Comparison of ENCODE assay signal across 30 cellular contexts in the genomic region with DNA sequence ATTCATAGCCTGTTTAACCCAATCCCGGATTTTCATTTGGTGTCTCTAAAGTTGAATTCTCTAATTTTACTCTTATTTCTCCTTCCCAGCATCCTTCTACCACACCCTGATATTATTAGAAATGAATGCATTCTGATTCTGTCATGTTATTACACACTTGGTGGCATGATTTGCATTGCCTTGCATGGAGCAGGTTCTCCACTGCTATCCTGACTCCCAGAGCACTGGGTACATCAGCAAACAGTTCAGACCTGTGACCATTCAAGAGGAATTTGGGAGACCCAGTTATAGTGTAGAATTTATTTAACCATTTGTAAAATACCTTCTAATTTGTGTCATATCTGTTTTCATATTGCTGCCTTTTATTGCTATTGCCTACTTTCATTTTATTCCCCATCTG. TPM values are rescaled to one million over a fixed set of nuclear protein-coding genes. Genes with fewer than 3 reads are reported as not detected.
DNase-seq lines count a peak whose midpoint lies in the region; ATAC-seq and TF ChIP-seq lines count a peak whose summit lies in the region.
"Had no signal": no experiment of that assay in that cellular context is flagged by ENCODE, and none has a peak within 500 bp of the region (broad histone marks: within the 10 kb centered on the region; RNA-seq: fewer than 3 reads in every experiment).

No MANE protein-coding gene starts in this region.

- no peak overlapping the region for H3K27ac ChIP-seq in OCI-LY7 (ENCODE audit: low read depth, low read length, poor library complexity, severe bottlenecking)
- H3K27ac ChIP-seq in endodermal cell (ENCODE audit: low read depth, low read length): peak overlapping the region; percentile 51
- H3K27ac ChIP-seq in subcutaneous abdominal adipose tissue (ENCODE audit: low read depth, low read length): peak overlapping the region; percentile 15
- H3K27ac ChIP-seq: C4-2B, left ventricle myocardium inferior, upper lobe of right lung, VCaP had no signal

- H3K4me1 Mint-ChIP-seq in endodermal cell: peaks cover 37% of the 10 kb centered on the region
- H3K4me1 Mint-ChIP-seq in activated T-helper 17 cell treated with anti-CD3 and anti-CD28 coated beads, Interleukin-2, amount 50 U/mL, for 72 hours: peaks cover 21% of the 10 kb centered on the region

- no peaks in the 10 kb centered on the region for H4K20me1 ChIP-seq in OCI-LY7 (ENCODE audit: insufficient read depth, low read length)

- CTCF ChIA-PET in OCI-LY7 (lab: Charles Lee; ENCODE audit: unreplicated experiment): no interaction called here

- TF ChIP-seq CTCF in OCI-LY7 (conservative IDR thresholded peaks at IDR 0.05; ENCODE audit: low read length) (no peak), endodermal cell (conservative IDR thresholded peaks at IDR 0.05) (no peak)

- DNase-seq in HAP-1 (ENCODE audit: low spot score in 2 of 2) (no peak), OCI-LY7 (ENCODE audit: low spot score) (no peak), endodermal cell (no peak), glomerular visceral epithelial cell (ENCODE audit: extremely low spot score) (no peak), anterior cingulate cortex (lab: John Stamatoyannopoulos, UW) (no peak)
- DNase-seq: activated CD4-positive, alpha-beta T cell treated with anti-CD3 and anti-CD28 coated beads for 36 hours; activated CD8-positive, alpha-beta memory T cell treated with anti-CD3 and anti-CD28 coated beads, Interleukin-2, amount 50 U/mL, for 48 hours; activated CD8-positive, alpha-beta T cell treated with anti-CD3 and anti-CD28 coated beads for 36 hours; activated naive CD4-positive, alpha-beta T cell treated with anti-CD3 and anti-CD28 coated beads, Interleukin-2, amount 10 ng/mL, durations not matched to agents 7 days and 5 days; amniotic stem cell; Caco-2; DMS53; GDM1; glutamatergic neuron; left ventricle myocardium inferior; mesenchymal stem cell; NCI-H1694; NCI-H446 treated with DMSO at 0.1 percent for 48 hours; occipital lobe; Right ventricle myocardium superior; stimulated activated CD4-positive, alpha-beta T cell treated with anti-CD3 and anti-CD28 coated beads, Interleukin-4, amount 100 ng/mL, for 24 hours; SW 1271; upper lobe of right lung had no signal

- no TSS peak for BruUV-seq in OCI-LY7 (replicated peaks; lab: Mats Ljungman, UMichigan)

- H3K27ac Mint-ChIP-seq in endodermal cell: no peak overlapping the region
- H3K27ac Mint-ChIP-seq in activated T-helper 17 cell treated with anti-CD3 and anti-CD28 coated beads, Interleukin-2, amount 50 U/mL, for 72 hours: no peak overlapping the region
- H3K27ac Mint-ChIP-seq: activated CD4-positive, alpha-beta T cell treated with anti-CD3 and anti-CD28 coated beads for 36 hours; activated CD8-positive, alpha-beta T cell treated with anti-CD3 and anti-CD28 coated beads for 36 hours; activated T-helper 1 cell treated with anti-CD3 and anti-CD28 coated beads, Interleukin-12 subunit alpha, Interleukin-12 subunit beta, Interleukin-2, Interleukin-4 antibody, amounts not matched to agents 30 ng/mL and 10 ng/mL and 1 ng/mL, durations not matched to agents 14 hours and 24 hours and 36 hours had no signal

- ATAC-seq in activated T-helper 17 cell treated with anti-CD3 and anti-CD28 coated beads, Interleukin-2, amount 50 U/mL, for 72 hours (replicated peaks): no peak
- ATAC-seq: activated CD4-positive, alpha-beta T cell treated with anti-CD3 and anti-CD28 coated beads for 36 hours; activated CD8-positive, alpha-beta T cell treated with anti-CD3 and anti-CD28 coated beads for 36 hours; HepG2; Panc1; upper lobe of right lung had no signal

- WGBS in endodermal cell (ENCODE audit: insufficient coverage in 1 of 2, insufficient read length in 1 of 2), 2 experiments: 100% methylated on average over 1 of the region's 1 CpG; no CpG with 5 or more reads in 1 of the 2 experiments

- H3K4me2 ChIP-seq in OCI-LY7 (ENCODE audit: low read length): peak overlapping the region; percentile 84

- POLR2A ChIA-PET in OCI-LY7 (lab: Charles Lee): no interaction called here

- no peaks in the 10 kb centered on the region for H3K9me2 ChIP-seq in OCI-LY7 (ENCODE audit: insufficient read depth, low read length)

- no peak overlapping the region for H3K4me3 Mint-ChIP-seq in endodermal cell
- no peak overlapping the region for H3K4me3 Mint-ChIP-seq in activated T-helper 17 cell treated with anti-CD3 and anti-CD28 coated beads, Interleukin-2, amount 50 U/mL, for 72 hours
- H3K4me3 Mint-ChIP-seq: activated CD4-positive, alpha-beta T cell treated with anti-CD3 and anti-CD28 coated beads for 36 hours; activated CD8-positive, alpha-beta T cell treated with anti-CD3 and anti-CD28 coated beads for 36 hours; activated naive CD4-positive, alpha-beta T cell treated with anti-CD3 and anti-CD28 coated beads, Interleukin-2, amount 10 ng/mL, durations not matched to agents 7 days and 5 days; activated T-helper 1 cell treated with anti-CD3 and anti-CD28 coated beads, Interleukin-12 subunit alpha, Interleukin-12 subunit beta, Interleukin-2, Interleukin-4 antibody, amounts not matched to agents 30 ng/mL and 10 ng/mL and 1 ng/mL, durations not matched to agents 14 hours and 24 hours and 36 hours had no signal

- intact Hi-C loops in OCI-LY7 (cut with micrococcal nuclease; ENCODE audit: unreplicated experiment): no loop called here

- H3K36me3 Mint-ChIP-seq in endodermal cell (ENCODE audit: low read depth): peaks cover 6% of the 10 kb centered on the region
- peaks cover 8% of the 10 kb centered on the region for H3K36me3 Mint-ChIP-seq in activated T-helper 17 cell treated with anti-CD3 and anti-CD28 coated beads, Interleukin-2, amount 50 U/mL, for 72 hours (ENCODE audit: low read depth)

- H3K27me3 ChIP-seq in HAP-1 (ENCODE audit: low read depth) (no peaks in the 10 kb centered on the region), endodermal cell (ENCODE audit: control insufficient read depth, insufficient read depth, low read length, poor library complexity, severe bottlenecking) (no peaks in the 10 kb centered on the region), subcutaneous abdominal adipose tissue (ENCODE audit: control insufficient read depth in 5 of 5, insufficient read depth in 4 of 5, low read length in 5 of 5) (no peaks in the 10 kb centered on the region)
- H3K27me3 ChIP-seq: upper lobe of right lung had no signal

- peaks cover 24% of the 10 kb centered on the region; the same call in 1 of the 2 replicates for H3K79me2 ChIP-seq in OCI-LY7 (ENCODE audit: insufficient read depth, low read depth, low read length)

- no peaks in the 10 kb centered on the region for H3K9me3 Mint-ChIP-seq in endodermal cell
- peaks cover 10% of the 10 kb centered on the region for H3K9me3 Mint-ChIP-seq in activated T-helper 17 cell treated with anti-CD3 and anti-CD28 coated beads, Interleukin-2, amount 50 U/mL, for 72 hours

- peak overlapping the region; percentile 86 for H3K4me3 ChIP-seq in HAP-1
- no peak overlapping the region for H3K4me3 ChIP-seq in OCI-LY7 (ENCODE audit: low read depth, low read length, poor library complexity, severe bottlenecking)
- H3K4me3 ChIP-seq in endodermal cell (ENCODE audit: low read length): peak overlapping the region; percentile 96
- H3K4me3 ChIP-seq in subcutaneous abdominal adipose tissue (ENCODE audit: low read depth in 1 of 5, low read length in 5 of 5): no peak overlapping the region
- H3K4me3 ChIP-seq: upper lobe of right lung had no signal

- H3K4me1 ChIP-seq in HAP-1: peaks cover 44% of the 10 kb centered on the region
- H3K4me1 ChIP-seq in OCI-LY7 (ENCODE audit: insufficient read depth, low read length, poor library complexity, severe bottlenecking): peaks cover 44% of the 10 kb centered on the region
- peaks cover 7% of the 10 kb centered on the region for H3K4me1 ChIP-seq in endodermal cell (ENCODE audit: control insufficient read depth, insufficient read depth, low read length)
- H3K4me1 ChIP-seq in subcutaneous abdominal adipose tissue (ENCODE audit: control insufficient read depth in 5 of 5, insufficient read depth in 5 of 5, low read length in 5 of 5): peaks cover 3 to 42% (median 23%) of the 10 kb centered on the region in 5 donors

- H2AFZ ChIP-seq in OCI-LY7 (ENCODE audit: low read length): no peak overlapping the region

- in situ Hi-C loops in HAP-1 (cut with MboI; ENCODE audit: low sequenced_read_pairs): loop anchor here (5.0 kb wide), 1 partner anchor 70 kb away; no protein-coding TSS in a partner anchor

- peaks cover 4% of the 10 kb centered on the region for H3K27me3 Mint-ChIP-seq in endodermal cell (ENCODE audit: insufficient read depth)
- H3K27me3 Mint-ChIP-seq in activated T-helper 17 cell treated with anti-CD3 and anti-CD28 coated beads, Interleukin-2, amount 50 U/mL, for 72 hours: no peaks in the 10 kb centered on the region
- H3K27me3 Mint-ChIP-seq: activated CD4-positive, alpha-beta T cell treated with anti-CD3 and anti-CD28 coated beads for 36 hours; activated CD8-positive, alpha-beta T cell treated with anti-CD3 and anti-CD28 coated beads for 36 hours; activated naive CD4-positive, alpha-beta T cell treated with anti-CD3 and anti-CD28 coated beads, Interleukin-2, amount 10 ng/mL, durations not matched to agents 7 days and 5 days had no signal

- H3K36me3 ChIP-seq in HAP-1 (replicated peaks) (peaks cover 9% of the 10 kb centered on the region), OCI-LY7 (ENCODE audit: insufficient read depth, low read length) (peaks cover 10% of the 10 kb centered on the region), endodermal cell (ENCODE audit: control insufficient read depth, insufficient read depth, low read length) (peaks cover 22% of the 10 kb centered on the region), subcutaneous abdominal adipose tissue (ENCODE audit: control insufficient read depth in 5 of 5, insufficient read depth in 5 of 5, low read length in 5 of 5) (peaks cover 0 to 4% (median 0%) of the 10 kb centered on the region in 5 donors)
- H3K36me3 ChIP-seq: left ventricle myocardium inferior, upper lobe of right lung had no signal

- no peaks in the 10 kb centered on the region for H3K9me3 ChIP-seq in HAP-1
- H3K9me3 ChIP-seq in OCI-LY7 (ENCODE audit: low read length): no peaks in the 10 kb centered on the region
- H3K9me3 ChIP-seq in endodermal cell (ENCODE audit: control insufficient read depth, low read length): no peaks in the 10 kb centered on the region
- no peaks in the 10 kb centered on the region for H3K9me3 ChIP-seq in subcutaneous abdominal adipose tissue (ENCODE audit: control insufficient read depth in 5 of 5, low read length in 5 of 5)
- H3K9me3 ChIP-seq: Caco-2, left ventricle myocardium inferior, upper lobe of right lung had no signal

- H3K9ac ChIP-seq in endodermal cell (ENCODE audit: extremely low read depth, low read length, poor library complexity, severe bottlenecking) (no peak overlapping the region), subcutaneous abdominal adipose tissue (ENCODE audit: low read length in 5 of 5) (no peak overlapping the region)

RNA-seq across cellular contexts. Expression of gene LRRC8B, which starts 2.6 kb away (rescaled TPM):
- 3.2 and 4.4 TPM in 2 replicates for total RNA-seq in OCI-LY7 (2014; rRNA removed; shearing (Covaris generic))
- total RNA-seq in OCI-LY7 (2022) (8.8 and 9.9 TPM in 2 replicates), endodermal cell (10 to 100 TPM; 39.2 to 39.4 TPM)
- polyA plus RNA-seq in endodermal cell (2013, experiment 1 of 2): 14.3 TPM
- polyA plus RNA-seq in endodermal cell (2013, experiment 2 of 2): 15.8 TPM
- total RNA-seq in activated T-helper 17 cell treated with anti-CD3 and anti-CD28 coated beads, Interleukin-2, amount 50 U/mL, for 72 hours: 10 to 100 TPM; 16.3 to 45.8 TPM

Comparison
In these comparisons a context has a peak if more than half of its experiments do, and no peak if none do; other contexts are left out.
1. H3K4me3 ChIP-seq: peak in HAP-1 (single experiment) and endodermal cell (single experiment); none in OCI-LY7 (single experiment) and subcutaneous abdominal adipose tissue (0 of 5).